In the genomic region with DNA sequence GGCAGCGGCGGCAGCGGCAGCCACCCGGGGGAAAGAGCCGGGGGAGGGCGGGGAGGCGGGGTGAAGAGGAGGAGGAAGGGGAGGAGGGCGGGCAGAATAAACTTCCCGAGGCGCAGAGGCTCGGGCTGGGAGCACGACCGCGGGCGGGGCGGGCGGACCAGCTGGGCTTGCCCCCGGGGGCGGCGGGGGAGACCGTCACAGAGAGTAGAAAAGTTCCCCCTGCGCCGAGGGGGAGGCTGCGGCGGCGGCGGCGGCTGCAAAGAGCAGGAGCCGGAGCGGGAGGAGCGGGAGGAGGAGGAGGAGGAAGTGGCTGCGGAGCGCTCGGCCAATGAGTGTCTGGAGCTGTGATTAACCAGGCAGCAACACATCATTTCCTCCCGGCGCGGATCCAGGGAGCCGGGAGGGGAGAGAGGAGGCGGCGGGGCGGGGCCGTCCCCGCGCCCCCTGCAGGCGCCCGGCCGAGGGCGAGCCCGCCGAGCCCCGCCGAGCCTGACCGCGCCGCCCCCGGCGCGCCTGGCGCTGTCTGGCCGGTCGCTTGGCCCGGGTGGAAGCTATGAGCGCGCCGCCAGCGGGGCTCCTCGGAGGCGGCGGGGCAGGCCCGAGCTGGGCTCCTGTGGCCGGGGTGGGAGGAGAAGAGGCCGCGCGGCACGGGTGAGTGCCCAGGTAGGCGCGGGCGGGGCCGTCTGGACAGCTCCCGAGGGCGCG, we compare ENCODE assay signal across 8 cellular contexts. TPM values are rescaled to one million over a fixed set of nuclear protein-coding genes. Genes with fewer than 3 reads are reported as not detected.
DNase-seq lines count a peak whose midpoint lies in the region; ATAC-seq and TF ChIP-seq lines count a peak whose summit lies in the region.

TSS of gene ACVR1 (minus strand) at position 265 of the 705 bp plus-strand sequence. CDS start 76,837 bp downstream, outside the sequence.

- CTCF ChIA-PET in T-cell (lab: Charles Lee), result interaction anchor here (0.5 to 3.0 kb wide), 13 partner anchors 11 to 574 kb away, joined by 3 to 14 read pairs (median 3); no protein-coding TSS in a partner anchor

- peak within 1 kb of the TSS; percentile 93 for H2AFZ ChIP-seq in parathyroid adenoma

- H3K27me3 Mint-ChIP-seq in T-cell, result no peaks in the 10 kb centered on the region

- no peaks in the 10 kb centered on the region for H3K9me3 Mint-ChIP-seq in T-cell

- H3K4me3 ChIP-seq in GM12865 (ENCODE audit: low read depth, low read length) (peak within 1 kb of the TSS; percentile 80), parathyroid adenoma (ENCODE audit: low read depth, low read length) (peak within 1 kb of the TSS; percentile 73), tibial artery (peak within 1 kb of the TSS; percentile 81 to 94)

- H3K9ac ChIP-seq in parathyroid adenoma, result peak within 1 kb of the TSS; percentile 30

- peak within 1 kb of the TSS; percentile 88 for H3K4me2 ChIP-seq in parathyroid adenoma (ENCODE audit: low read length)

- H3K79me2 ChIP-seq in parathyroid adenoma, result peaks cover 10% of the 10 kb centered on the region

- peaks cover 11% of the 10 kb centered on the region for H3K4me1 ChIP-seq in parathyroid adenoma
- H3K4me1 ChIP-seq in tibial artery, result peaks cover 0 to 36% (median 22%) of the 10 kb centered on the region in 4 donors

- H3K27me3 ChIP-seq in parathyroid adenoma (ENCODE audit: control insufficient read depth, insufficient read depth, low read length) (no peaks in the 10 kb centered on the region), tibial artery (no peaks in the 10 kb centered on the region)

- peak within 1 kb of the TSS; percentile 89 to 94 (median 92) for H3K4me3 Mint-ChIP-seq in T-cell

- 0 to 1% (median 1%) methylated on average over 62 to 82 of the region's 82 CpGs for WGBS in adipose tissue, 3 donors

- H3K9me3 ChIP-seq in parathyroid adenoma (ENCODE audit: control insufficient read depth, low read length) (no peaks in the 10 kb centered on the region), tibial artery (no peaks in the 10 kb centered on the region)

- peaks cover 53 to 66% (median 63%) of the 10 kb centered on the region in 3 donors for H3K4me1 Mint-ChIP-seq in T-cell

- peak within 1 kb of the TSS; percentile 90 to 91 for H3K27ac Mint-ChIP-seq in T-cell

- H3K36me3 ChIP-seq in parathyroid adenoma (ENCODE audit: control insufficient read depth, insufficient read depth, low read length) (no peaks in the 10 kb centered on the region), tibial artery (no peaks in the 10 kb centered on the region)

- no peak within 1 kb of the TSS for H3K27ac ChIP-seq in adipose tissue (ENCODE audit: low read depth, low read length)
- H3K27ac ChIP-seq in parathyroid adenoma, result peak within 1 kb of the TSS; percentile 89
- H3K27ac ChIP-seq in tibial artery, result peak within 1 kb of the TSS; percentile 88 to 96

- intact Hi-C loops in cardiac septum (cut with DNase I), result loop anchor here (2.0 to 10.0 kb wide), 2 partner anchors 93 to 129 kb away; no protein-coding TSS in a partner anchor
- intact Hi-C loops in tibial artery (cut with DNase I; ENCODE audit: low total_unique reads), result loop anchor here (5.0 kb wide), 2 partner anchors 34 to 89 kb away; no protein-coding TSS in a partner anchor

- no peaks in the 10 kb centered on the region for H3K36me3 Mint-ChIP-seq in T-cell

- ATAC-seq in HG02678 (IDR thresholded peaks at IDR 0.05; ENCODE audit: unreplicated experiment), result peak; percentile 81
- peak; percentile 74 to 78 (median 76) for ATAC-seq in T-cell (replicated peaks in 1 of 4)

- POLR2A ChIA-PET in T-cell (lab: Charles Lee), result interaction anchor here (0.6 to 1.0 kb wide), 6 partner anchors 22 to 1868 kb away, joined by 3 to 13 read pairs (median 8); no protein-coding TSS in a partner anchor

- TF ChIP-seq CTCF in GM12865 (IDR thresholded peaks at IDR 0.05; ENCODE audit: insufficient read depth, low read depth, low read length, missing control alignments) (peak; percentile 24), parathyroid adenoma (IDR thresholded peaks at IDR 0.05) (peak; percentile 17), tibial artery (IDR thresholded peaks at IDR 0.05) (peak in 1 of 2 experiments; percentile 70)

- DNase-seq in GM12865 (ENCODE audit: low read depth) (peak; percentile 92), NCI-H1105 (lab: John Stamatoyannopoulos, UW) (peak; percentile 89), T-cell (peak; percentile 53 to 80 (median 64)), cardiac septum (ENCODE audit: low spot score) (peak; percentile 98), tibial artery (peak; percentile 98)

RNA-seq across cellular contexts. Expression of gene ACVR1, which starts in this region (rescaled TPM):
- total RNA-seq in T-cell, result 10 to 100 TPM; 18.3 to 31.5 (median 25.1) TPM
- polyA plus RNA-seq in adipose tissue, result 10 to 100 TPM in 2 of 3 donors, 1 to 10 TPM in 1; 7.7 to 19.4 (median 11.6) TPM
- total RNA-seq in cardiac septum, result 22.7 TPM
